In genomic region chrX:53817548-53817947, GRCh38 we compare ENCODE assay signal across 1 cellular context.
TF ChIP-seq lines count a peak whose summit lies in the region.

No MANE protein-coding gene starts in this region.

TF ChIP-seq in A549, 52 proteins besides CTCF, POLR2A, EP300 and RAD21 (continued from another document):
- no peak for TF ChIP-seq JUNB (IDR thresholded peaks at IDR 0.05)
- TF ChIP-seq SMC3 (IDR thresholded peaks at IDR 0.05), result no peak
TF ChIP-seq in A549: peak in this region for 0.
